Comparison of ENCODE assay signal across 23 cellular contexts in genomic region chr17:2292100-2292499, GRCh38. TPM values are rescaled to one million over a fixed set of nuclear protein-coding genes. Genes with fewer than 3 reads are reported as not detected.
DNase-seq lines count a peak whose midpoint lies in the region; ATAC-seq and TF ChIP-seq lines count a peak whose summit lies in the region.
"Had no signal": no experiment of that assay in that cellular context is flagged by ENCODE, and none has a peak within 500 bp of the region (broad histone marks: within the 10 kb centered on the region; RNA-seq: fewer than 3 reads in every experiment).

No MANE protein-coding gene starts in this region.

- POLR2A ChIA-PET in GM10248 (lab: Yijun Ruan, JAX), result interaction anchor here (0.7 kb wide), 2 partner anchors 19 to 32 kb away, joined by 4 to 5 read pairs; no protein-coding TSS in a partner anchor

- H3K4me1 ChIP-seq in cardiac muscle cell (ENCODE audit: low read depth) (no peaks in the 10 kb centered on the region), heart left ventricle (peaks cover 0 to 6% (median 0%) of the 10 kb centered on the region in 12 donors), adipocyte (ENCODE audit: control insufficient read depth, insufficient read depth, low read length) (no peaks in the 10 kb centered on the region)
- H3K4me1 ChIP-seq: foreskin keratinocyte had no signal

- no peak for ATAC-seq in heart left ventricle
- ATAC-seq: foreskin keratinocyte had no signal

- WGBS in heart left ventricle, 4 donors, result 83 to 88% (median 85%) methylated on average over 2 of the region's 2 CpGs

- TF ChIP-seq CTCF in cardiac muscle cell (IDR thresholded peaks at IDR 0.05; ENCODE audit: low read depth, low read length) (no peak), heart left ventricle (IDR thresholded peaks at IDR 0.05) (no peak), GM10248 (IDR thresholded peaks at IDR 0.05; ENCODE audit: control extremely low read depth, extremely low read depth, low read depth, missing control alignments) (no peak)

- H3K36me3 ChIP-seq in cardiac muscle cell (peaks cover 44% of the 10 kb centered on the region), heart left ventricle (peaks cover 0 to 99% (median 97%) of the 10 kb centered on the region in 9 donors), adipocyte (ENCODE audit: control insufficient read depth, insufficient read depth, low read length, severe bottlenecking) (peaks cover 64% of the 10 kb centered on the region)

- H3K9me3 ChIP-seq in cardiac muscle cell (ENCODE audit: low read depth), result no peaks in the 10 kb centered on the region
- H3K9me3 ChIP-seq in heart left ventricle, result no peaks in the 10 kb centered on the region
- H3K9me3 ChIP-seq in adipocyte (ENCODE audit: control insufficient read depth, low read length), result no peaks in the 10 kb centered on the region

- intact Hi-C loops in heart left ventricle (cut with DNase I), result no loop called here

- CTCF ChIA-PET in GM10248 (lab: Yijun Ruan, JAX), result interaction anchor here (1.0 to 1.4 kb wide), 4 partner anchors 8 to 238 kb away, joined by 3 to 6 read pairs (median 4); no protein-coding TSS in a partner anchor

- no peaks in the 10 kb centered on the region for H3K27me3 ChIP-seq in cardiac muscle cell
- no peaks in the 10 kb centered on the region for H3K27me3 ChIP-seq in heart left ventricle
- H3K27me3 ChIP-seq in adipocyte (replicated peaks; ENCODE audit: control insufficient read depth, insufficient read depth, low read length), result no peaks in the 10 kb centered on the region
- H3K27me3 ChIP-seq: foreskin keratinocyte had no signal

- peak overlapping the region; percentile 80 for H3K27ac ChIP-seq in cardiac muscle cell
- H3K27ac ChIP-seq in heart left ventricle, result no peak overlapping the region
- H3K27ac ChIP-seq: C4-2B, epithelial cell of prostate, foreskin keratinocyte, WERI-Rb-1 had no signal

- H3K9ac ChIP-seq in adipocyte (ENCODE audit: low read length), result no peak overlapping the region

- H3K4me3 ChIP-seq in cardiac muscle cell, result no peak overlapping the region
- H3K4me3 ChIP-seq in heart left ventricle, result no peak overlapping the region
- H3K4me3 ChIP-seq in adipocyte (ENCODE audit: low read length), result no peak overlapping the region
- H3K4me3 ChIP-seq: lung had no signal

- peak in 1 of 2 donors; percentile 16 for DNase-seq in cardiac muscle cell (ENCODE audit: low read depth in 1 of 2, low spot score in 1 of 2)
- no peak for DNase-seq in heart left ventricle
- peak; percentile 54 for DNase-seq in adipocyte (ENCODE audit: low read depth)
- DNase-seq in islet precursor cell, result peak; percentile 66
- DNase-seq in GM10248 (ENCODE audit: extremely low spot score), result no peak
- DNase-seq in mesenteric fat pad (ENCODE audit: low spot score), result no peak
- DNase-seq in germinal center (ENCODE audit: low spot score), result no peak
- no peak for DNase-seq in RPMI8226
- DNase-seq: activated CD8-positive, alpha-beta memory T cell treated with anti-CD3 and anti-CD28 coated beads, Interleukin-2, amount 50 U/mL, for 48 hours; amniotic stem cell; caudate nucleus; H9; hypothalamus; MM.1S; NCI-H1436; NCI-H2171 treated with DMSO at 0.1 percent for 48 hours; NCI-H526 treated with DMSO at 0.1 percent for 48 hours; stimulated activated CD4-positive, alpha-beta T cell treated with anti-CD3 and anti-CD28 coated beads, Interleukin-12 subunit alpha, Interleukin-12 subunit beta, amount 100 ng/mL, for 4 hours; WERI-Rb-1 had no signal

- no peak for TF ChIP-seq POLR2A in heart left ventricle (IDR thresholded peaks at IDR 0.05)

RNA-seq across cellular contexts. Expression of gene SMG6, which starts 11.5 kb away (rescaled TPM):
- total RNA-seq in cardiac muscle cell, result 50.8 and 54.8 TPM in 2 replicates
- polyA plus RNA-seq in cardiac muscle cell, result 23.0 and 25.9 TPM in 2 replicates
- total RNA-seq in heart left ventricle, result 10 to 100 TPM; 12.2 to 38.6 (median 22.1) TPM
- polyA plus RNA-seq in heart left ventricle, result 10 to 100 TPM; 14.7 to 27.2 TPM
- 31.9 TPM for total RNA-seq in mesenteric fat pad

RNA-seq across cellular contexts. Expression of gene SRR, which starts 11.7 kb away (rescaled TPM):
- total RNA-seq in cardiac muscle cell (27.7 and 28.3 TPM in 2 replicates), heart left ventricle (10 to 100 TPM in 5 of 9 donors, 1 to 10 TPM in 4; 7.2 to 19.7 (median 11.6) TPM), mesenteric fat pad (10.0 TPM)
- polyA plus RNA-seq in cardiac muscle cell (27.9 and 49.9 TPM in 2 replicates), heart left ventricle (1 to 10 TPM; 2.9 to 6.9 TPM)

RNA-seq across cellular contexts. Expression of gene TSR1, which starts 44.2 kb away (rescaled TPM):
- total RNA-seq in cardiac muscle cell (47.1 and 52.6 TPM in 2 replicates), heart left ventricle (10 to 100 TPM; 19.4 to 35.8 (median 22.3) TPM), mesenteric fat pad (34.5 TPM)
- polyA plus RNA-seq in cardiac muscle cell (34.0 and 43.1 TPM in 2 replicates), heart left ventricle (10 to 100 TPM; 12.0 to 26.4 TPM)

RNA-seq across cellular contexts. Expression of gene SGSM2, which starts 45.2 kb away (rescaled TPM):
- total RNA-seq in cardiac muscle cell, result 93.3 and 106 TPM in 2 replicates
- 99.3 and 107 TPM in 2 replicates for polyA plus RNA-seq in cardiac muscle cell
- total RNA-seq in heart left ventricle, result 10 to 100 TPM; 17.0 to 33.8 (median 22.3) TPM
- 10 to 100 TPM; 19.3 to 35.1 TPM for polyA plus RNA-seq in heart left ventricle
- 35.6 TPM for total RNA-seq in mesenteric fat pad

Comparison
In these comparisons a context has a peak if more than half of its experiments do, and no peak if none do; other contexts are left out.
1. DNase-seq: peak in adipocyte (single experiment) and islet precursor cell (single experiment); none in heart left ventricle (0 of 5), GM10248 (single experiment), mesenteric fat pad (single experiment), germinal center (single experiment) and RPMI8226 (single experiment).